ENCODE assay signal across 9 cellular contexts in the genomic region with DNA sequence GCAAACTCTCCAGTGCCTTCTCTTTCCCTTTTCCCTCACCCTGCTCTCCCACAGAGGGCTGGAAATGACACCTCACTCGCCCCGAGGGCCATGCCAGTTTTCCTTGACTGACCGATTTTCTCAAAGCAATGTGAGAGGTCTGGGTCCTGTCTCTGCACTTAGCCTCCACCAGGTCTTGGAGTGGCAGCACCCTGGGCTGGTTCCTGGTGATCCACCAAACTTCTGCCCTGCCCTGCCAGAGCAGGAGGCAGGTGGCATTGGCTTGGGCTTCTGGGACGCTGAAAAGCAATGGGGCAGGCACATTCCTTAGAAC.
DNase-seq lines count a peak whose midpoint lies in the region; ATAC-seq and TF ChIP-seq lines count a peak whose summit lies in the region.
"Had no signal": no experiment of that assay in that cellular context is flagged by ENCODE, and none has a peak within 500 bp of the region (broad histone marks: within the 10 kb centered on the region; RNA-seq: fewer than 3 reads in every experiment).

No MANE protein-coding gene starts in this region.

- no peaks in the 10 kb centered on the region for H3K36me3 ChIP-seq in MM.1S (replicated peaks; ENCODE audit: insufficient read depth, low read length)
- no peaks in the 10 kb centered on the region for H3K36me3 ChIP-seq in duodenal mucosa (ENCODE audit: control insufficient read depth in 1 of 2, insufficient read depth in 2 of 2, low read length in 2 of 2)

- H3K79me2 ChIP-seq in MM.1S (ENCODE audit: low read length): peaks cover 28% of the 10 kb centered on the region

- H3K27me3 ChIP-seq in CD4-positive, alpha-beta T cell (ENCODE audit: control insufficient read depth, insufficient read depth, low read length): no peaks in the 10 kb centered on the region
- H3K27me3 ChIP-seq in MM.1S (replicated peaks; ENCODE audit: insufficient read depth, low read length): no peaks in the 10 kb centered on the region
- H3K27me3 ChIP-seq in duodenal mucosa (ENCODE audit: control insufficient read depth in 1 of 2, insufficient read depth in 2 of 2, low read length in 2 of 2): no peaks in the 10 kb centered on the region

- peak overlapping the region; percentile 84 for H3K4me3 ChIP-seq in MM.1S (ENCODE audit: low read length)
- H3K4me3 ChIP-seq in duodenal mucosa (ENCODE audit: low read depth in 1 of 2, low read length in 2 of 2): peak overlapping the region; percentile 75 to 86

- peaks cover 65% of the 10 kb centered on the region for H3K4me1 Mint-ChIP-seq in CD4-positive, alpha-beta T cell (ENCODE audit: low read depth)
- peaks cover 54% of the 10 kb centered on the region for H3K4me1 Mint-ChIP-seq in nephron progenitor cell

- H3K36me3 Mint-ChIP-seq in CD4-positive, alpha-beta T cell (ENCODE audit: low read depth): peaks cover 4% of the 10 kb centered on the region
- H3K36me3 Mint-ChIP-seq in nephron progenitor cell (ENCODE audit: low read depth): no peaks in the 10 kb centered on the region

- H3K9me2 ChIP-seq in MM.1S (replicated peaks; ENCODE audit: insufficient read depth, low read length): no peaks in the 10 kb centered on the region

- H3K27me3 Mint-ChIP-seq in CD4-positive, alpha-beta T cell: no peaks in the 10 kb centered on the region
- H3K27me3 Mint-ChIP-seq in nephron progenitor cell (ENCODE audit: low read depth, poor library complexity): peaks cover 62% of the 10 kb centered on the region

- intact Hi-C loops in CD4-positive, alpha-beta T cell (cut with DNase I, micrococcal nuclease): loop anchor here (2.0 to 5.0 kb wide), 4 partner anchors 20 to 177 kb away; a partner anchor contains a TSS

- CTCF ChIA-PET in CD4-positive, alpha-beta T cell (lab: Charles Lee): interaction anchor here (3.7 kb wide), 1 partner anchor 21 kb away, joined by 42 read pairs; no protein-coding TSS in a partner anchor

- DNase-seq in CD4-positive, alpha-beta T cell: no peak
- DNase-seq in MM.1S: peak; percentile 7
- DNase-seq in nephron progenitor cell: no peak
- DNase-seq in activated gamma-delta T cell treated with Interleukin-2 at 50 U/mL for 16 hours: no peak
- no peak for DNase-seq in NCI-H2171 (lab: John Stamatoyannopoulos, UW)
- no peak for DNase-seq in HK-2 (ENCODE audit: unreplicated experiment)
- no peak for DNase-seq in RKO (ENCODE audit: low spot score)
- DNase-seq: GF-D8 had no signal

- peaks cover 21% of the 10 kb centered on the region for H3K4me1 ChIP-seq in MM.1S (ENCODE audit: low read length)
- peaks cover 52 to 64% of the 10 kb centered on the region in 2 donors for H3K4me1 ChIP-seq in duodenal mucosa (ENCODE audit: control insufficient read depth in 1 of 2, insufficient read depth in 2 of 2, low read length in 2 of 2)

- peak overlapping the region; percentile 96 for H3K4me3 Mint-ChIP-seq in CD4-positive, alpha-beta T cell
- H3K4me3 Mint-ChIP-seq in nephron progenitor cell: peak overlapping the region; percentile 86

- H3K4me2 ChIP-seq in MM.1S (ENCODE audit: low read depth, low read length): peak overlapping the region; percentile 94

- H3K9me3 ChIP-seq in CD4-positive, alpha-beta T cell (ENCODE audit: control insufficient read depth, low read length): no peaks in the 10 kb centered on the region
- H3K9me3 ChIP-seq in MM.1S (replicated peaks; ENCODE audit: insufficient read depth, low read length) (no peaks in the 10 kb centered on the region), duodenal mucosa (ENCODE audit: control insufficient read depth in 1 of 2, low read length in 2 of 2) (no peaks in the 10 kb centered on the region)

- TF ChIP-seq CTCF in CD4-positive, alpha-beta T cell (IDR thresholded peaks at IDR 0.05): no peak
- TF ChIP-seq CTCF in MM.1S (IDR thresholded peaks at IDR 0.05; ENCODE audit: low read length): no peak
- TF ChIP-seq CTCF in nephron progenitor cell (IDR thresholded peaks at IDR 0.05): no peak

- no peaks in the 10 kb centered on the region for H4K20me1 ChIP-seq in MM.1S (ENCODE audit: insufficient read depth, low read length)

- peaks cover 5% of the 10 kb centered on the region; the same call in 1 of the 2 replicates for H3F3A ChIP-seq in MM.1S (ENCODE audit: insufficient read depth, low read length)

- H3K27ac Mint-ChIP-seq in CD4-positive, alpha-beta T cell: peak overlapping the region; percentile 96
- no peak overlapping the region for H3K27ac Mint-ChIP-seq in nephron progenitor cell

- H3K9ac ChIP-seq in MM.1S (ENCODE audit: low read length) (peak overlapping the region; percentile 79; the same call in 1 of the 2 replicates), duodenal mucosa (ENCODE audit: low read depth in 1 of 2, low read length in 2 of 2) (peak overlapping the region; percentile 89 to 95)

- no peak overlapping the region for H2AFZ ChIP-seq in MM.1S (ENCODE audit: low read length)

- peak overlapping the region; percentile 67 for H3K27ac ChIP-seq in CD4-positive, alpha-beta T cell (ENCODE audit: low read depth, low read length)
- H3K27ac ChIP-seq in MM.1S (ENCODE audit: low read length) (no peak overlapping the region), duodenal mucosa (ENCODE audit: low read depth, low read length) (peak overlapping the region; percentile 90)

- no peaks in the 10 kb centered on the region for H3K9me3 Mint-ChIP-seq in CD4-positive, alpha-beta T cell
- H3K9me3 Mint-ChIP-seq in nephron progenitor cell: no peaks in the 10 kb centered on the region

- no peak for ATAC-seq in CD4-positive, alpha-beta T cell (ENCODE audit: poor library complexity)

- POLR2A ChIA-PET in CD4-positive, alpha-beta T cell (lab: Charles Lee): interaction anchor here (1.0 to 3.9 kb wide), 5 partner anchors 10 to 175 kb away, joined by 3 to 141 read pairs (median 5); a partner anchor contains a TSS
